Comparison of ENCODE assay signal across 7 cellular contexts in the genomic region with DNA sequence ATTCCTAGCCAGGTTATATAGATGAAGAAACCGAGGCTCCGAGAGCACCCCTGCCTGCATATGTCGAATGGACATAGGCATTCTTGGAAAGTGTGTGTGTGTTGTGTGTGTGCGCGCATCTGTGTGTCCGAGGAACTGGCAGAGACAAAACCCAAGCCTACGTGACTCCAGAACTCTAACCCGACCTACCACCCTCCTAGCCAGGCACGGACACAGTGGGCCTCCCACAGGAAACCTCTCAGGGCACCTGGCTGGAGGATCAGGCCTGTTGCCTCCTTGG. TPM values are rescaled to one million over a fixed set of nuclear protein-coding genes. Genes with fewer than 3 reads are reported as not detected.
DNase-seq lines count a peak whose midpoint lies in the region; ATAC-seq, FAIRE-seq and TF ChIP-seq lines count a peak whose summit lies in the region.

No MANE protein-coding gene starts in this region.

- CTCF ChIA-PET in HCT116 (lab: Charles Lee): interaction anchor here (2.9 kb wide), 1 partner anchor 11 kb away, joined by 16 read pairs; no protein-coding TSS in a partner anchor
- CTCF ChIA-PET in activated CD8-positive, alpha-beta T cell treated with anti-CD3 and anti-CD28 coated beads for 36 hours (lab: Charles Lee): interaction anchor here (1.4 to 1.6 kb wide), 2 partner anchors 9 to 132 kb away, joined by 4 read pairs; no protein-coding TSS in a partner anchor

- H3K9ac ChIP-seq in HCT116 (ENCODE audit: low read length) (peak overlapping the region; percentile 70), smooth muscle cell (ENCODE audit: low read depth) (no peak overlapping the region)

- DNase-seq in HCT116 (ENCODE audit: low read depth, low spot score) (no peak), iPS DF 6.9 (ENCODE audit: low read depth, low spot score) (no peak), smooth muscle cell (lab: John Stamatoyannopoulos, UW; ENCODE audit: unreplicated experiment) (no peak), H54 (ENCODE audit: insufficient read length, low spot score) (no peak), GOT3 (lab: John Stamatoyannopoulos, UW) (no peak)
- no peak for DNase-seq in activated CD8-positive, alpha-beta T cell treated with anti-CD3 and anti-CD28 coated beads for 36 hours
- no peak for DNase-seq in effector memory CD4-positive, alpha-beta T cell

- H3K9me2 ChIP-seq in HCT116 (ENCODE audit: insufficient read depth): no peaks in the 10 kb centered on the region

- peak overlapping the region; percentile 51; the same call in 1 of the 2 replicates for H3K27ac ChIP-seq in HCT116 (ENCODE audit: low read depth, low read length)
- H3K27ac ChIP-seq in iPS DF 6.9 (ENCODE audit: low read length): no peak overlapping the region
- H3K27ac ChIP-seq in smooth muscle cell (ENCODE audit: low read depth): no peak overlapping the region
- H3K27ac ChIP-seq in effector memory CD4-positive, alpha-beta T cell (ENCODE audit: insufficient read depth, low read length, poor library complexity, severe bottlenecking): no peak overlapping the region

- H3K27ac Mint-ChIP-seq in activated CD8-positive, alpha-beta T cell treated with anti-CD3 and anti-CD28 coated beads for 36 hours: no peak overlapping the region

- TF ChIP-seq POLR2A in HCT116 (IDR thresholded peaks at IDR 0.05; ENCODE audit: borderline replicate concordance, extremely low read depth, insufficient read depth, insufficient read length): no peak
- TF ChIP-seq POLR2A in H54 (IDR thresholded peaks at IDR 0.05; ENCODE audit: low read depth, low read length): no peak

- WGBS in iPS DF 6.9 (ENCODE audit: insufficient coverage, insufficient read length): no CpG with 5 or more reads among the region's 9 CpGs
- 83% methylated on average over 9 of the region's 9 CpGs for WGBS in smooth muscle cell (ENCODE audit: low lambda C conversion rate)

- H3K36me3 Mint-ChIP-seq in activated CD8-positive, alpha-beta T cell treated with anti-CD3 and anti-CD28 coated beads for 36 hours (ENCODE audit: low read depth): no peaks in the 10 kb centered on the region

- TF ChIP-seq RAD21 in HCT116 (IDR thresholded peaks at IDR 0.05; ENCODE audit: low read depth): no peak

- H3K27me3 Mint-ChIP-seq in activated CD8-positive, alpha-beta T cell treated with anti-CD3 and anti-CD28 coated beads for 36 hours: peaks cover 10% of the 10 kb centered on the region

- RAD21 ChIA-PET in HCT116 (lab: Charles Lee; ENCODE audit: low non-redundant PET in 1 of 2, low total read pairs in 2 of 2, uncharacterized antibody in 2 of 2, unreplicated experiment in 2 of 2): no interaction called here

- H3K27me3 ChIP-seq in HCT116 (ENCODE audit: insufficient read depth, low read length) (no peaks in the 10 kb centered on the region), iPS DF 6.9 (ENCODE audit: control insufficient read depth, insufficient read depth, low read length) (no peaks in the 10 kb centered on the region; the same call in 1 of the 2 replicates), smooth muscle cell (ENCODE audit: low read depth) (no peaks in the 10 kb centered on the region)
- no peaks in the 10 kb centered on the region for H3K27me3 ChIP-seq in effector memory CD4-positive, alpha-beta T cell (replicated peaks; ENCODE audit: control insufficient read depth, insufficient read depth, low read length, poor library complexity, severe bottlenecking)

- H3K36me3 ChIP-seq in HCT116 (ENCODE audit: control insufficient read depth in 1 of 2, insufficient read depth in 2 of 2, low read length in 2 of 2) (no peaks in the 10 kb centered on the region), iPS DF 6.9 (ENCODE audit: control insufficient read depth, insufficient read depth, low read length) (no peaks in the 10 kb centered on the region), smooth muscle cell (ENCODE audit: low read depth) (no peaks in the 10 kb centered on the region)
- no peaks in the 10 kb centered on the region for H3K36me3 ChIP-seq in effector memory CD4-positive, alpha-beta T cell (ENCODE audit: control insufficient read depth, insufficient read depth, low read length)

- peaks cover 6% of the 10 kb centered on the region for H3F3A ChIP-seq in smooth muscle cell (ENCODE audit: low read depth)

- H2AFZ ChIP-seq in HCT116 (ENCODE audit: low read depth, low read length, poor library complexity, severe bottlenecking): peak overlapping the region; percentile 42
- peak overlapping the region; percentile 84 for H2AFZ ChIP-seq in smooth muscle cell (ENCODE audit: low read depth)

- peak overlapping the region; percentile 36 for H3K4me3 Mint-ChIP-seq in activated CD8-positive, alpha-beta T cell treated with anti-CD3 and anti-CD28 coated beads for 36 hours

- H3K4me2 ChIP-seq in HCT116 (ENCODE audit: low read length) (peak overlapping the region; percentile 99), smooth muscle cell (peak overlapping the region; percentile 83)

- BruUV-seq in HCT116 (replicated peaks; lab: Mats Ljungman, UMichigan): no TSS peak

- H4K20me1 ChIP-seq in HCT116 (ENCODE audit: insufficient read depth): no peaks in the 10 kb centered on the region
- H4K20me1 ChIP-seq in smooth muscle cell (ENCODE audit: low read depth): no peaks in the 10 kb centered on the region

- ATAC-seq in HCT116: no peak
- no peak for ATAC-seq in activated CD8-positive, alpha-beta T cell treated with anti-CD3 and anti-CD28 coated beads for 36 hours

- FAIRE-seq in H54 (lab: Jason Lieb, UNC): no peak

- H3K79me2 ChIP-seq in HCT116 (ENCODE audit: insufficient read depth, low read length) (no peaks in the 10 kb centered on the region), smooth muscle cell (ENCODE audit: low read depth) (peaks cover 6% of the 10 kb centered on the region)

- POLR2A ChIA-PET in HCT116 (lab: Charles Lee): interaction anchor here (0.7 to 1.8 kb wide), 5 partner anchors 8 to 338 kb away, joined by 3 to 8 read pairs (median 4); a partner anchor contains a TSS
- POLR2A ChIA-PET in activated CD8-positive, alpha-beta T cell treated with anti-CD3 and anti-CD28 coated beads for 36 hours (lab: Charles Lee): no interaction called here

- H3K4me3 ChIP-seq in HCT116 (replicated peaks in 1 of 2; ENCODE audit: low read depth in 1 of 2, low read length in 2 of 2): peak overlapping the region; percentile 58 to 78
- H3K4me3 ChIP-seq in iPS DF 6.9 (ENCODE audit: low read length): peak overlapping the region; percentile 35; the same call in 1 of the 2 replicates
- H3K4me3 ChIP-seq in smooth muscle cell: peak overlapping the region; percentile 67
- H3K4me3 ChIP-seq in effector memory CD4-positive, alpha-beta T cell (ENCODE audit: insufficient read depth, low read depth, low read length, poor library complexity, severe bottlenecking): no peak overlapping the region

- H3K9me3 ChIP-seq in HCT116 (ENCODE audit: control insufficient read depth in 1 of 2, insufficient read depth in 1 of 2, low read depth in 1 of 2, low read length in 2 of 2) (no peaks in the 10 kb centered on the region), iPS DF 6.9 (ENCODE audit: control insufficient read depth, insufficient read depth, low read length) (no peaks in the 10 kb centered on the region), smooth muscle cell (replicated peaks; ENCODE audit: low read depth) (no peaks in the 10 kb centered on the region)
- no peaks in the 10 kb centered on the region for H3K9me3 ChIP-seq in effector memory CD4-positive, alpha-beta T cell (ENCODE audit: control insufficient read depth, low read length)

- intact Hi-C loops in HCT116 (cut with micrococcal nuclease): no loop called here
- intact Hi-C loops in activated CD8-positive, alpha-beta T cell treated with anti-CD3 and anti-CD28 coated beads for 36 hours (cut with micrococcal nuclease): no loop called here

- H3K4me1 ChIP-seq in HCT116 (ENCODE audit: control insufficient read depth in 1 of 2, insufficient read depth in 2 of 2, low read length in 2 of 2) (peaks cover 4 to 25% of the 10 kb centered on the region in 2 experiments; a peak in 3 of 4 replicates), iPS DF 6.9 (ENCODE audit: control insufficient read depth, insufficient read depth, low read length) (peaks cover 2% of the 10 kb centered on the region; the same call in 1 of the 2 replicates), smooth muscle cell (ENCODE audit: low read depth) (peaks cover 21% of the 10 kb centered on the region)
- peaks cover 3% of the 10 kb centered on the region for H3K4me1 ChIP-seq in effector memory CD4-positive, alpha-beta T cell (ENCODE audit: control insufficient read depth, insufficient read depth, low read length, poor library complexity, severe bottlenecking)

- no peak for TF ChIP-seq CTCF in HCT116 (IDR thresholded peaks at IDR 0.05 in 2 of 3, conservative IDR thresholded peaks at IDR 0.05 in 1 of 3; ENCODE audit: borderline replicate concordance in 1 of 3, insufficient read depth in 1 of 3, low read depth in 2 of 3, low read length in 2 of 3)
- TF ChIP-seq CTCF in activated CD8-positive, alpha-beta T cell treated with anti-CD3 and anti-CD28 coated beads for 36 hours (IDR thresholded peaks at IDR 0.05): no peak
- no peak for TF ChIP-seq CTCF in smooth muscle cell (IDR thresholded peaks at IDR 0.05; ENCODE audit: borderline replicate concordance, insufficient read depth, poor library complexity, severe bottlenecking)

- H3K4me1 Mint-ChIP-seq in activated CD8-positive, alpha-beta T cell treated with anti-CD3 and anti-CD28 coated beads for 36 hours (ENCODE audit: low read depth): no peaks in the 10 kb centered on the region

- no peaks in the 10 kb centered on the region for H3K9me3 Mint-ChIP-seq in activated CD8-positive, alpha-beta T cell treated with anti-CD3 and anti-CD28 coated beads for 36 hours

RNA-seq across cellular contexts. Expression of a gene that starts 0.5 kb away (rescaled TPM):
- 6.4 TPM for total RNA-seq in HCT116 (2021; ENCODE audit: unreplicated experiment)
- polyA plus RNA-seq in HCT116 (2012): 3.2 and 4.3 TPM in 2 replicates
- under 1 TPM; 0.27 to 0.45 TPM for total RNA-seq in activated CD8-positive, alpha-beta T cell treated with anti-CD3 and anti-CD28 coated beads for 36 hours
- 15.4 and 17.8 TPM in 2 replicates for total RNA-seq in smooth muscle cell
- 30.6 and 32.2 TPM in 2 replicates for polyA plus RNA-seq in smooth muscle cell

RNA-seq across cellular contexts. Expression of a gene that starts 32.9 kb away (rescaled TPM):
- total RNA-seq in HCT116 (2021; ENCODE audit: unreplicated experiment): 6.7 TPM
- 4.5 and 6.5 TPM in 2 replicates for polyA plus RNA-seq in HCT116 (2012)
- 1 to 10 TPM; 4.1 to 5.1 TPM for total RNA-seq in activated CD8-positive, alpha-beta T cell treated with anti-CD3 and anti-CD28 coated beads for 36 hours
- total RNA-seq in smooth muscle cell: 0.09 TPM in 1 of 2 replicates, not detected in the other
- polyA plus RNA-seq in smooth muscle cell: not detected in 2 replicates

RNA-seq across cellular contexts. Expression of a gene that starts 46.8 kb away (rescaled TPM):
- total RNA-seq in HCT116 (2021; ENCODE audit: unreplicated experiment): 54.8 TPM
- 63.1 and 66.7 TPM in 2 replicates for polyA plus RNA-seq in HCT116 (2012)
- 10 to 100 TPM; 50.5 to 51.9 TPM for total RNA-seq in activated CD8-positive, alpha-beta T cell treated with anti-CD3 and anti-CD28 coated beads for 36 hours
- 38.0 and 47.4 TPM in 2 replicates for total RNA-seq in smooth muscle cell
- polyA plus RNA-seq in smooth muscle cell: 64.3 and 71.2 TPM in 2 replicates
